In the genomic region with DNA sequence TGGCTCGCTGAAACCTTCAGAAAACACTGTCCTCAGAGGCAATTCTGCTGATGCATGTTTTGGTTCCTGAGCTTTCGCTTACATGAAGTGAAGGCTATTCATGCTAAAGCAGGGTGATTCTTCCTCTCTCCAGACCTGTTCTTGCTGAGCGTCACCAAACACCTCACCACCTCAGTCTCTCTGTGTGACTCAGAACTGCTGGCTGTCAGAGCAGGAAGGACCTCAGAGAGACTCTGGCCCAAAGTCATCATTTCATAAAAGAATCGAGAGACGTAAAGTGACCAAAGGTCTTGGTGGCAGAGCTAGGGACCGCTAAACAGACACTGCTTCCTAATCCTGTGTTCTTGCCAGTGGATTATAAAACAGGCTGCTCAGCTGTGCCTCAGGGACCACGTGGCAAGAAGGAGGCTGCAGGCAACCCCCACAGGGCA, we compare ENCODE assay signal across 9 cellular contexts.
DNase-seq lines count a peak whose midpoint lies in the region; ATAC-seq and TF ChIP-seq lines count a peak whose summit lies in the region.
"Had no signal": no experiment of that assay in that cellular context is flagged by ENCODE, and none has a peak within 500 bp of the region (broad histone marks: within the 10 kb centered on the region; RNA-seq: fewer than 3 reads in every experiment).

No MANE protein-coding gene starts in this region.

- H3K4me3 Mint-ChIP-seq in nephron: no peak overlapping the region
- no peak overlapping the region for H3K4me3 Mint-ChIP-seq in endodermal cell

- H3K4me1 ChIP-seq in breast epithelium (peaks cover 7 to 40% of the 10 kb centered on the region in 2 donors), endodermal cell (ENCODE audit: control insufficient read depth, insufficient read depth, low read length) (peaks cover 3% of the 10 kb centered on the region)

- H3K4me3 ChIP-seq in breast epithelium (no peak overlapping the region), endodermal cell (ENCODE audit: low read length) (no peak overlapping the region)
- H3K4me3 ChIP-seq: coronary artery had no signal

- TF ChIP-seq CTCF in breast epithelium (IDR thresholded peaks at IDR 0.05) (no peak), nephron (IDR thresholded peaks at IDR 0.05; ENCODE audit: unreplicated experiment in 3 of 3) (no peak), endodermal cell (conservative IDR thresholded peaks at IDR 0.05) (no peak)

- peak overlapping the region; percentile 78 to 94 (median 82) for H3K27ac Mint-ChIP-seq in nephron
- H3K27ac Mint-ChIP-seq in endodermal cell: no peak overlapping the region

- H3K27me3 ChIP-seq in breast epithelium (no peaks in the 10 kb centered on the region), endodermal cell (ENCODE audit: control insufficient read depth, insufficient read depth, low read length, poor library complexity, severe bottlenecking) (no peaks in the 10 kb centered on the region)

- H3K27me3 Mint-ChIP-seq in nephron (ENCODE audit: low read depth) (no peaks in the 10 kb centered on the region), endodermal cell (ENCODE audit: insufficient read depth) (no peaks in the 10 kb centered on the region)

- intact Hi-C loops in breast epithelium (cut with DNase I; ENCODE audit: low total_unique reads) (no loop called here), posterior vena cava (cut with DNase I) (no loop called here)

- no peak for TF ChIP-seq POLR2A in GM18505 (IDR thresholded peaks at IDR 0.05; ENCODE audit: borderline replicate concordance, extremely low read depth, insufficient read depth, insufficient read length)
- no peak for TF ChIP-seq POLR2A in breast epithelium (IDR thresholded peaks at IDR 0.05)

- no peak overlapping the region for H3K9ac ChIP-seq in endodermal cell (ENCODE audit: extremely low read depth, low read length, poor library complexity, severe bottlenecking)

- H3K36me3 ChIP-seq in breast epithelium: no peaks in the 10 kb centered on the region
- peaks cover 46% of the 10 kb centered on the region for H3K36me3 ChIP-seq in endodermal cell (ENCODE audit: control insufficient read depth, insufficient read depth, low read length)

- DNase-seq in breast epithelium (ENCODE audit: low spot score in 2 of 2) (peak in 1 of 2 donors; percentile 60), endodermal cell (no peak), germinal center (ENCODE audit: low spot score) (no peak), posterior vena cava (ENCODE audit: low spot score) (no peak)

- H3K4me1 Mint-ChIP-seq in nephron (peaks cover 81% of the 10 kb centered on the region), endodermal cell (peaks cover 37% of the 10 kb centered on the region)

- H3K36me3 Mint-ChIP-seq in nephron (ENCODE audit: low read depth) (peaks cover 31% of the 10 kb centered on the region), endodermal cell (ENCODE audit: low read depth) (peaks cover 54% of the 10 kb centered on the region)

- peak; percentile 63 for ATAC-seq in GM18505 (IDR thresholded peaks at IDR 0.05; ENCODE audit: unreplicated experiment)
- peak; percentile 58 for ATAC-seq in HG03060 (IDR thresholded peaks at IDR 0.05; ENCODE audit: low read depth, unreplicated experiment)
- no peak for ATAC-seq in GM18520 (IDR thresholded peaks at IDR 0.05; ENCODE audit: unreplicated experiment)

- 76 to 91% methylated on average over 7 of the region's 7 CpGs for WGBS in endodermal cell (ENCODE audit: insufficient coverage in 1 of 2, insufficient read length in 1 of 2), 2 experiments

- H3K27ac ChIP-seq in breast epithelium (peak overlapping the region; percentile 80 to 93), endodermal cell (ENCODE audit: low read depth, low read length) (no peak overlapping the region)

- H3K9me3 Mint-ChIP-seq in nephron: peaks cover 6% of the 10 kb centered on the region
- peaks cover under 1% of the 10 kb centered on the region for H3K9me3 Mint-ChIP-seq in endodermal cell

- H3K9me3 ChIP-seq in breast epithelium (no peaks in the 10 kb centered on the region), endodermal cell (ENCODE audit: control insufficient read depth, low read length) (no peaks in the 10 kb centered on the region)
